In genomic region chr3:170357920-170358854, GRCh38 we compare ENCODE assay signal across 8 cellular contexts. TPM values are rescaled to one million over a fixed set of nuclear protein-coding genes. Genes with fewer than 3 reads are reported as not detected.
DNase-seq lines count a peak whose midpoint lies in the region; ATAC-seq and TF ChIP-seq lines count a peak whose summit lies in the region.

No MANE protein-coding gene starts in this region.

- no peak overlapping the region for H2AK5ac ChIP-seq in neuronal stem cell (ENCODE audit: low read depth, low read length)

- no peaks in the 10 kb centered on the region; the same call in 1 of the 2 replicates for H3K9me3 ChIP-seq in AG04450 (ENCODE audit: control insufficient read depth, insufficient read depth, low read length)
- H3K9me3 ChIP-seq in Panc1 (ENCODE audit: control insufficient read depth, insufficient read depth, low read depth, low read length), result no peaks in the 10 kb centered on the region
- peaks cover 0 to 25% of the 10 kb centered on the region in 2 donors for H3K9me3 ChIP-seq in neuronal stem cell (replicated peaks in 1 of 2; ENCODE audit: control insufficient read depth in 2 of 2, insufficient read depth in 1 of 2, low read depth in 1 of 2, low read length in 2 of 2)
- H3K9me3 ChIP-seq in subcutaneous abdominal adipose tissue (ENCODE audit: control insufficient read depth in 5 of 5, low read length in 5 of 5), result no peaks in the 10 kb centered on the region

- TF ChIP-seq CTCF in AG04450 (IDR thresholded peaks at IDR 0.05; ENCODE audit: low read depth, low read length) (peak; percentile 42; the same call in 1 of the 2 replicates), Panc1 (IDR thresholded peaks at IDR 0.05) (peak; percentile 83), foreskin keratinocyte (conservative IDR thresholded peaks at IDR 0.05) (peak; percentile 63)

- no peak overlapping the region for H2BK15ac ChIP-seq in neuronal stem cell (ENCODE audit: low read length)

- H2BK12ac ChIP-seq in neuronal stem cell (ENCODE audit: low read length), result no peak overlapping the region

- H3K27me3 ChIP-seq in AG04450 (ENCODE audit: control insufficient read depth, insufficient read depth, low read length), result no peaks in the 10 kb centered on the region
- no peaks in the 10 kb centered on the region for H3K27me3 ChIP-seq in Panc1 (ENCODE audit: control insufficient read depth, insufficient read depth, low read length)
- H3K27me3 ChIP-seq in foreskin keratinocyte, result no peaks in the 10 kb centered on the region
- peaks cover 0 to 2% (median 0%) of the 10 kb centered on the region in 3 experiments for H3K27me3 ChIP-seq in neuronal stem cell (ENCODE audit: control insufficient read depth in 3 of 3, insufficient read depth in 3 of 3, low read depth in 1 of 3, low read length in 3 of 3)
- no peaks in the 10 kb centered on the region for H3K27me3 ChIP-seq in subcutaneous abdominal adipose tissue (ENCODE audit: control insufficient read depth in 5 of 5, insufficient read depth in 4 of 5, low read length in 5 of 5)

- H3K18ac ChIP-seq in neuronal stem cell (ENCODE audit: low read length), result peak overlapping the region; percentile 98

- intact Hi-C loops in Panc1 (cut with micrococcal nuclease; ENCODE audit: unreplicated experiment), result loop anchor here (2.0 kb wide), 1 partner anchor 47 kb away; no protein-coding TSS in a partner anchor

- in situ Hi-C loops in Panc1 (cut with HindIII; ENCODE audit: low pct_unique_long_range_greater_than_20kb, low sequenced_read_pairs), result no loop called here

- H3K27ac ChIP-seq in AG04450 (ENCODE audit: low read depth, low read length) (peak overlapping the region; percentile 85), Panc1 (ENCODE audit: low read length) (peak overlapping the region; percentile 93), foreskin keratinocyte (peak overlapping the region; percentile 89), neuronal stem cell (replicated peaks; ENCODE audit: low read length) (peak overlapping the region; percentile 84), subcutaneous abdominal adipose tissue (ENCODE audit: low read depth, low read length) (peak overlapping the region; percentile 92)

- BruUV-seq in Panc1 (replicated peaks; lab: Mats Ljungman, UMichigan), result no TSS peak

- peak overlapping the region; percentile 93 for H3K23ac ChIP-seq in neuronal stem cell (ENCODE audit: low read depth, low read length, poor library complexity)

- H4K8ac ChIP-seq in neuronal stem cell (ENCODE audit: low read depth, low read length), result no peak overlapping the region

- H3K4me2 ChIP-seq in neuronal stem cell (ENCODE audit: insufficient read depth, low read length, poor library complexity, severe bottlenecking), result peak overlapping the region; percentile 80

- ATAC-seq in GM18861 (IDR thresholded peaks at IDR 0.05; ENCODE audit: unreplicated experiment) (peak; percentile 19), HG03457 (IDR thresholded peaks at IDR 0.05; ENCODE audit: unreplicated experiment) (peak; percentile 17), Panc1 (peak; percentile 40), foreskin keratinocyte (peak; percentile 40)

- H3K9ac ChIP-seq in neuronal stem cell (ENCODE audit: low read depth, low read length, poor library complexity), result peak overlapping the region; percentile 83
- H3K9ac ChIP-seq in subcutaneous abdominal adipose tissue (ENCODE audit: low read length in 5 of 5), result peak overlapping the region in 4 of 5 donors; percentile 74 to 91 (median 84)

- H3K36me3 ChIP-seq in Panc1 (ENCODE audit: control insufficient read depth, insufficient read depth, low read length), result peaks cover 6% of the 10 kb centered on the region; the same call in 1 of the 2 replicates
- H3K36me3 ChIP-seq in neuronal stem cell (replicated peaks in 1 of 2; ENCODE audit: control insufficient read depth in 2 of 2, insufficient read depth in 2 of 2, low read length in 2 of 2), result peaks cover 0 to 38% of the 10 kb centered on the region in 2 donors
- H3K36me3 ChIP-seq in subcutaneous abdominal adipose tissue (ENCODE audit: control insufficient read depth in 5 of 5, insufficient read depth in 5 of 5, low read length in 5 of 5), result peaks cover 0 to 6% (median 4%) of the 10 kb centered on the region in 5 donors

- peak overlapping the region; percentile 33 for H3K14ac ChIP-seq in neuronal stem cell (ENCODE audit: low read length)

- no peak overlapping the region for H3K4ac ChIP-seq in neuronal stem cell (ENCODE audit: low read length)

- H3K4me3 ChIP-seq in AG04450 (ENCODE audit: low read depth, low read length), result peak overlapping the region; percentile 81
- peak overlapping the region; percentile 79 to 80 for H3K4me3 ChIP-seq in Panc1 (ENCODE audit: low read depth in 2 of 2, low read length in 2 of 2)
- peak overlapping the region; percentile 88 to 96 for H3K4me3 ChIP-seq in neuronal stem cell (ENCODE audit: low read length in 2 of 2)
- peak overlapping the region; percentile 79 to 90 (median 80) for H3K4me3 ChIP-seq in subcutaneous abdominal adipose tissue (ENCODE audit: low read depth in 1 of 5, low read length in 5 of 5)

- WGBS in neuronal stem cell (ENCODE audit: extremely low coverage in 2 of 2, insufficient read length in 2 of 2, insufficient replicate concordance in 1 of 2), 2 donors, result no CpG with 5 or more reads among the region's 56 CpGs

- H3K79me1 ChIP-seq in neuronal stem cell (ENCODE audit: low read depth, low read length), result no peaks in the 10 kb centered on the region

- CTCF ChIA-PET in AG04450 (lab: Charles Lee) (interaction anchor here (0.6 to 2.3 kb wide), 3 partner anchors 10 to 55 kb away, joined by 3 to 6 read pairs (median 4); no protein-coding TSS in a partner anchor), Panc1 (lab: Charles Lee) (interaction anchor here (0.6 kb wide), 1 partner anchor 14 kb away, joined by 3 read pairs; no protein-coding TSS in a partner anchor)

- H2BK5ac ChIP-seq in neuronal stem cell (ENCODE audit: low read length), result peak overlapping the region; percentile 94

- DNase-seq in AG04450 (ENCODE audit: low read depth, low spot score), result no peak
- no peak for DNase-seq in Panc1 (ENCODE audit: low read depth, low spot score)
- DNase-seq in activated effector memory CD4-positive, alpha-beta T cell treated with anti-CD3 and anti-CD28 coated beads, Interleukin-2, amount 50 U/mL, for 16 hours, result peak; percentile 91
- peak in 1 of 2 donors; percentile 43 for DNase-seq in foreskin keratinocyte
- DNase-seq in neuronal stem cell (ENCODE audit: low spot score), result peak; percentile 45

- peak overlapping the region; percentile 69 for H4K91ac ChIP-seq in neuronal stem cell (ENCODE audit: low read depth, low read length, poor library complexity)

- H2BK120ac ChIP-seq in neuronal stem cell (ENCODE audit: low read depth, low read length), result no peak overlapping the region

- H3K4me1 ChIP-seq in Panc1 (ENCODE audit: control insufficient read depth, insufficient read depth, low read length) (peaks cover 36% of the 10 kb centered on the region), foreskin keratinocyte (peaks cover 4% of the 10 kb centered on the region), neuronal stem cell (ENCODE audit: control insufficient read depth in 2 of 2, insufficient read depth in 1 of 2, low read depth in 1 of 2, low read length in 2 of 2) (peaks cover 7 to 18% of the 10 kb centered on the region in 2 donors), subcutaneous abdominal adipose tissue (ENCODE audit: control insufficient read depth in 5 of 5, insufficient read depth in 5 of 5, low read length in 5 of 5) (peaks cover 0 to 43% (median 38%) of the 10 kb centered on the region in 5 donors)

- H2AFZ ChIP-seq in neuronal stem cell (ENCODE audit: low read length), result peak overlapping the region; percentile 93

- POLR2A ChIA-PET in AG04450 (lab: Yijun Ruan, JAX), result interaction anchor here (0.6 to 2.0 kb wide), 3 partner anchors 15 to 1018 kb away, joined by 3 to 6 read pairs (median 4); no protein-coding TSS in a partner anchor
- POLR2A ChIA-PET in Panc1 (lab: Charles Lee), result interaction anchor here (0.7 to 1.0 kb wide), 2 partner anchors 44 to 136 kb away, joined by 3 read pairs; partner anchors contain the start of gene PRKCI

RNA-seq across cellular contexts. Expression of gene SKIL, which starts 0.7 kb away (rescaled TPM):
- polyA plus RNA-seq in AG04450 (2011; rRNA removed) (14.7 and 18.3 TPM in 2 replicates), foreskin keratinocyte (2.8 and 3.5 TPM in 2 replicates)
- 38.1 and 61.7 TPM in 2 replicates for polyA minus RNA-seq in AG04450 (2011; rRNA and poly(A)+ RNA removed)
- total RNA-seq in Panc1 (2021; ENCODE audit: unreplicated experiment) (94.2 TPM), foreskin keratinocyte (23.1 and 30.1 TPM in 2 replicates)
- 23.3 TPM for polyA plus RNA-seq in Panc1 (2012; ENCODE audit: insufficient read length)
- polyA plus RNA-seq in neuronal stem cell (2013, experiment 1 of 2), result 4.5 TPM
- polyA plus RNA-seq in neuronal stem cell (2013, experiment 2 of 2), result 5.5 TPM

Comparison
In these comparisons a context has a peak if more than half of its experiments do, and no peak if none do; other contexts are left out.
1. DNase-seq: peak in activated effector memory CD4-positive, alpha-beta T cell treated with anti-CD3 and anti-CD28 coated beads, Interleukin-2, amount 50 U/mL, for 16 hours (single experiment) and neuronal stem cell (single experiment); none in AG04450 (single experiment) and Panc1 (single experiment).
2. Peak in every context shown above with its lines, with median percentiles within 50 percentile points of each other: H3K27ac ChIP-seq, H3K4me3 ChIP-seq, CTCF ChIP-seq and ATAC-seq.